Comparison of ENCODE assay signal across 8 cellular contexts in genomic region chr10:121900443-121901174, GRCh38. TPM values are rescaled to one million over a fixed set of nuclear protein-coding genes. Genes with fewer than 3 reads are reported as not detected.
A peak's percentile ranks its signal among the peaks of the same experiment; 100 is the strongest.
DNase-seq lines count a peak whose midpoint lies in the region; ATAC-seq and TF ChIP-seq lines count a peak whose summit lies in the region.

No MANE protein-coding gene starts in this region.

- H3K36me3 ChIP-seq in mucosa of descending colon (ENCODE audit: low read depth) (no peaks in the 10 kb centered on the region), MG63 (peaks cover 12% of the 10 kb centered on the region)

- H3K4me3 ChIP-seq in mucosa of descending colon (no peak overlapping the region), MG63 (no peak overlapping the region)

- intact Hi-C loops in mucosa of descending colon (cut with DNase I, micrococcal nuclease) = no loop called here

- peaks cover 3% of the 10 kb centered on the region for H3K4me1 Mint-ChIP-seq in endothelial cell (ENCODE audit: unreplicated experiment)

- H3K4me3 Mint-ChIP-seq in endothelial cell (ENCODE audit: unreplicated experiment) = no peak overlapping the region

- DNase-seq in Daoy (ENCODE audit: low read depth) (peak; percentile 36), LHCN-M2 (ENCODE audit: low read depth) (peak; percentile 65), RKO (ENCODE audit: low spot score) (peak; percentile 84), endothelial cell (ENCODE audit: low spot score) (peak; percentile 34), mucosa of descending colon (peak in 1 of 3 donors; percentile 61), MG63 (no peak)
- DNase-seq in activated effector memory CD4-positive, alpha-beta T cell treated with Interleukin-2 at 50 U/mL for 16 hours = no peak

- ATAC-seq in GM21447 (IDR thresholded peaks at IDR 0.05; ENCODE audit: unreplicated experiment) = peak; percentile 81
- ATAC-seq in mucosa of descending colon = peak; percentile 84

- peak; percentile 80 for TF ChIP-seq CTCF in endothelial cell (IDR thresholded peaks at IDR 0.05; ENCODE audit: unreplicated experiment)
- TF ChIP-seq CTCF in mucosa of descending colon (IDR thresholded peaks at IDR 0.05) = peak; percentile 53

- peak overlapping the region; percentile 42 for H3K27ac Mint-ChIP-seq in endothelial cell (ENCODE audit: unreplicated experiment)

- H3K4me1 ChIP-seq in mucosa of descending colon (ENCODE audit: low read depth) = no peaks in the 10 kb centered on the region

- H3K9me3 Mint-ChIP-seq in endothelial cell (ENCODE audit: unreplicated experiment) = no peaks in the 10 kb centered on the region

- H3K36me3 Mint-ChIP-seq in endothelial cell (ENCODE audit: low read depth, unreplicated experiment) = peaks cover 25% of the 10 kb centered on the region

- H3K9me3 ChIP-seq in mucosa of descending colon (no peaks in the 10 kb centered on the region), MG63 (no peaks in the 10 kb centered on the region)

- no peaks in the 10 kb centered on the region for H3K27me3 Mint-ChIP-seq in endothelial cell (ENCODE audit: unreplicated experiment)

- no peaks in the 10 kb centered on the region for H3K27me3 ChIP-seq in MG63

RNA-seq across cellular contexts. Expression of gene ATE1, which starts 27.2 kb away (rescaled TPM):
- total RNA-seq in Daoy (2014; rRNA removed; shearing (Covaris generic)) = 18.2 and 21.4 TPM in 2 replicates
- total RNA-seq in LHCN-M2 (2014; rRNA removed) (21.1 and 27.1 TPM in 2 replicates), endothelial cell (ENCODE audit: unreplicated experiment) (36.0 TPM), mucosa of descending colon (10 to 100 TPM; 42.9 to 58.9 (median 52.2) TPM)
- polyA plus RNA-seq in LHCN-M2 (2012) = 5.2 TPM
- total RNA-seq in MG63 (2014; rRNA removed; shearing (Covaris generic); ENCODE audit: low replicate concordance) = 21.5 and 24.7 TPM in 2 replicates

Comparison
In these comparisons a context has a peak if more than half of its experiments do, and no peak if none do; other contexts are left out.
1. DNase-seq: peak in Daoy (single experiment), LHCN-M2 (single experiment), RKO (single experiment) and endothelial cell (single experiment); none in activated effector memory CD4-positive, alpha-beta T cell treated with Interleukin-2 at 50 U/mL for 16 hours (single experiment) and MG63 (single experiment).